Comparison of ENCODE assay signal across 8 cellular contexts in the genomic region with DNA sequence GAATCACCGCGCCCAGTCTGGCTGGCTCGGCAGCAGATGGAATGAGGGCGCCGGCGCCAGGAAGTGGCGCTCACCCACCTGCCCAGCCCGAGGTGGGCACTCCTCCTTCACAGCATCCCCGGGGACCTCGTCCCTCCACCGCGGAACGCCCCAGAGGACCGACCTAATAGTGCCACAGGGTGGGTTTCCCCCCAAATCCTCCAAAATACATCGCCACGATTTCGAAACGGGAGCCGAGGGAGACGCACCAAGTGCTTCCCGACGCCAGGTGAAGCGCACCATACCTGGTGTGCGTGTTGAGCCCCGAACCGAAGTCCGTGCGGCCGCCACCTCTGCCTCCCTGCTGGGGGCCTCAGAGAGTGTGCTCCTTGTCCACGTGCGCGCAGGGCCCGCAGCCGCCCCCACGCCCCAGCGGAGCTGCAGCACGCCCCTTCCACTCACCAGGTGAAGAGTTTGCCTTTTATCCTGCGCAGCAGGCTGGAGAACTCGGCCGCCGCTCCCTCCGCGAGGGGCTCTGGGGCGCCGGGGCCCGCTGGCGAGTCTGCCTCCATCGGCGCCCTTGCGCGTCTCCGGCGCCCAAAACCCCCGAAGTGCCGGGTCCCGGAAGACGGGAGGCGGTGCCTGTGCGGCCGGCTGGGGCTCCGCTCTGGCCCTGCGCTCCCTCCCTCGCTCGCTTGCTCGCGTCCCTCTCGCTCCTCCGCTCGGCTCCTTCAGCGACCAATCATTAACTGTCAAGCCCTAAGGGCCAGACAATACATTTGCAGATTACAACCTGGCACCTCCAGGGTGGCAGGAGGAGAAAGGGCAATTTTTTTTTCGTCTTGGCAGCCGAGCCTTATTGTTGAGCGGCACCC. TPM values are rescaled to one million over a fixed set of nuclear protein-coding genes. Genes with fewer than 3 reads are reported as not detected.
DNase-seq lines count a peak whose midpoint lies in the region; ATAC-seq lines count a peak whose summit lies in the region.

A gene with protein sequence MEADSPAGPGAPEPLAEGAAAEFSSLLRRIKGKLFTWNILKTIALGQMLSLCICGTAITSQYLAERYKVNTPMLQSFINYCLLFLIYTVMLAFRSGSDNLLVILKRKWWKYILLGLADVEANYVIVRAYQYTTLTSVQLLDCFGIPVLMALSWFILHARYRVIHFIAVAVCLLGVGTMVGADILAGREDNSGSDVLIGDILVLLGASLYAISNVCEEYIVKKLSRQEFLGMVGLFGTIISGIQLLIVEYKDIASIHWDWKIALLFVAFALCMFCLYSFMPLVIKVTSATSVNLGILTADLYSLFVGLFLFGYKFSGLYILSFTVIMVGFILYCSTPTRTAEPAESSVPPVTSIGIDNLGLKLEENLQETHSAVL (minus strand): TSS at position 571 of the 854 bp plus-strand sequence. CDS start 20 bp downstream, at position 551.

- H3K27me3 ChIP-seq in duodenal mucosa (ENCODE audit: control insufficient read depth in 1 of 2, insufficient read depth in 2 of 2, low read length in 2 of 2) = no peaks in the 10 kb centered on the region

- peaks cover 0 to 24% of the 10 kb centered on the region in 2 donors for H3K4me1 ChIP-seq in duodenal mucosa (ENCODE audit: control insufficient read depth in 1 of 2, insufficient read depth in 2 of 2, low read length in 2 of 2)

- H3K9ac ChIP-seq in duodenal mucosa (ENCODE audit: low read depth in 1 of 2, low read length in 2 of 2) = peak within 1 kb of the TSS; percentile 86 to 91

- peak within 1 kb of the TSS; percentile 61 for H3K27ac ChIP-seq in duodenal mucosa (ENCODE audit: low read depth, low read length)

- ATAC-seq in GM19035 (IDR thresholded peaks at IDR 0.05; ENCODE audit: unreplicated experiment) (peak; percentile 91), HG03196 (IDR thresholded peaks at IDR 0.05; ENCODE audit: unreplicated experiment) (peak; percentile 92)

- no peaks in the 10 kb centered on the region for H3K9me3 ChIP-seq in duodenal mucosa (ENCODE audit: control insufficient read depth in 1 of 2, low read length in 2 of 2)

- peak; percentile 55 for DNase-seq in Ammon's horn (ENCODE audit: low spot score)
- DNase-seq in NCI-H510A (lab: John Stamatoyannopoulos, UW) = peak; percentile 80
- peak; percentile 59 to 69 for DNase-seq in activated CD4-positive, alpha-beta T cell treated with anti-CD3 and anti-CD28 coated beads for 4 hours
- peak; percentile 55 to 76 for DNase-seq in lung microvascular endothelial cell (ENCODE audit: low read depth in 2 of 2)
- DNase-seq in stimulated activated CD4-positive, alpha-beta T cell treated with anti-CD3 and anti-CD28 coated beads, TNF-alpha, amount 100 ng/mL, for 48 hours (ENCODE audit: low read depth in 3 of 3) = peak; percentile 42 to 58 (median 57)

- H3K36me3 ChIP-seq in duodenal mucosa (ENCODE audit: control insufficient read depth in 1 of 2, insufficient read depth in 2 of 2, low read length in 2 of 2) = no peaks in the 10 kb centered on the region

- H3K4me3 ChIP-seq in duodenal mucosa (ENCODE audit: low read depth in 1 of 2, low read length in 2 of 2) = peak within 1 kb of the TSS; percentile 94 to 97

RNA-seq across cellular contexts. Expression of the gene that starts here (rescaled TPM):
- total RNA-seq in lung microvascular endothelial cell = 22.8 and 62.1 TPM in 2 replicates

Comparison
In these comparisons a context has a peak if more than half of its experiments do, and no peak if none do; other contexts are left out.
1. Peak in every context shown above with its lines: DNase-seq, ATAC-seq, H3K4me3 ChIP-seq and H3K27ac ChIP-seq.